ENCODE assay signal across 8 cellular contexts in the genomic region with DNA sequence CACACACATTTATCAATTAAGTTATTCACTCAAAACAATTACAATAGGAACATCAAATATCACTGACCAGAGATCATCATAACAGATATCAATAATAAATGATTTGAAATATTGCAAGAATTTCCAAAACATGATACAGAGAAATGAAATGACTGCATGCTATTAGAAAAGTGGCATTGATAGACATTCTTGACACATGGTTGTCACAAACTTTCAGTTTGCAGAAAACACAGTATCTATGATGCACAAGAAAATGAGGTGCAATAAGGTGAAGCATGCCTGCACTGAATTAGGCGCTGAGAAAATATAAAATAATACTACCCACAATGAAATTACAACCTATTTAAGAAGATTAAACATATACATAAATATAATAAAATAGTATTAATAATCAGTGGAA.
"Had no signal": no experiment of that assay in that cellular context is flagged by ENCODE, and none has a peak within 500 bp of the region (broad histone marks: within the 10 kb centered on the region; RNA-seq: fewer than 3 reads in every experiment).

No MANE protein-coding gene starts in this region.

- H3K9ac ChIP-seq: GM23248 had no signal

- H3K4me3 ChIP-seq: GM23248, GM23338, HAP-1 had no signal

- DNase-seq: GM23248, GOT3, H7, H9, HCEC 1CT, HFFc6 had no signal

- H3K9me3 ChIP-seq: HAP-1 had no signal

- H3K4me2 ChIP-seq: GM23338 had no signal

- H3K36me3 ChIP-seq: HAP-1 had no signal

- H2AFZ ChIP-seq: GM23248, GM23338 had no signal

- H3K27ac ChIP-seq: GM23248 had no signal
